7 cellular contexts compared by ENCODE assay signal in the genomic region with DNA sequence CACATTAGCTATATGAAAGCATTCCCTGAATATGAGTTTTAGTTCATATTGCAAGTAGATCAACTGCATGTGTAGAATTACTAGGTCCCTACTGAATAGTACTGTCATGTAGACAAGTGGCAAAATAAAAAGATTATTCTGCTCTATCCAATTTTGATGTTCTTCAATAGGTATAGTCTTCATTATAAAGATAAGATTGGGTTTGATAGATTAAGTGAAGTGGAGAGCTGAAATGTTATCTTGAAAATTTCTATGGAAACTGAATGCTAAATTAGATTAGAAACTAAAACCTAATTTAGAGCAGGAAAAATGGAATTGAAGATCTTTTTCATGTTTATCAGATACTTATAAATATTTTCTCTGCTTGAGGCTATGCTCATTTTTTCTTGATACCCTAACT.
"Had no signal": no experiment of that assay in that cellular context is flagged by ENCODE, and none has a peak within 500 bp of the region (broad histone marks: within the 10 kb centered on the region; RNA-seq: fewer than 3 reads in every experiment).

No MANE protein-coding gene starts in this region.

- H3K4me3 ChIP-seq: GM12878 had no signal

- DNase-seq: GDM1, GF-D8 had no signal

- FAIRE-seq: GM12878, GM12891, GM12892, GM18507, GM19239 had no signal

- ATAC-seq: GM12878 had no signal
